1 cellular context compared by ENCODE assay signal in the genomic region with DNA sequence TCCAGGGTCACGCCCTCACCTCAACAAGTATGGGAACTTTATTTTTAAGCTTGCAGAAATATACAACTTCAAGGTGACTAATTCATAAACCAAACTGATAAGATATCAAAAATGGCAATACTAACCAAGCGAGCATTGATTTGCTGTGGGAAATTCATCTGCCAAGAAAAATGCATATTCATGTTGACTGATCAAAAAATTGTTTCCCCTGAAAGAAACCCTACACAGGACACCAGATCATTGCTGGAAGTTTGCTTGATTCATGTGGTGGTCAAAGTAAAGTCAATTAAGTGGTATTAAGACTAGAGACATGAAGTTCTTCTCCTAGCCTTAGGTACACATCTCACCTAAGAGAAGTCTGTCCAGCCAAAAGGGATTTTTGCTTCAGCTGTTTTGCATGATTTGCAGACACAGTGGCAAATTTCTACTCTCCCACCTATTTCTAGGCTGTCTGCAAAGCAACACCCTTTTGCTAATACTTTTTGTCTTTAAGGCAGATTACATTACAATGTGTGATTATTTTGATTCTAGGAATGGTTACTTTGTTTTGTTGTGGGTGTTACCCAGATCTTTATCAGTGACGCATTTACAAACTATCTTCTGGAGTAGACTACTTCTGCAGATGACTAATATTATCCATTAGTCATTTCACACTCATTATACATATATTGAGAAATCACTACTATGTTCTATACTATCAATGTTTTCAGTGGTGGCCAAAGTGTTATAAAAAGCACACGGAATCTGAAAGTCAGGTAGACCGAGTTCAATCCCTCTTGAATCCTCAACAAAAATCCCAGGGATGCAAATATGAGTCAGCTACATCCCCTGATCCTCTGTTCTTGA.
TF ChIP-seq lines count a peak whose summit lies in the region.

No MANE protein-coding gene starts in this region.

TF ChIP-seq in K562, 482 proteins besides CTCF, POLR2A, EP300 and RAD21 (continued from another document and continues in another):
- TF ChIP-seq, protein P1, sequence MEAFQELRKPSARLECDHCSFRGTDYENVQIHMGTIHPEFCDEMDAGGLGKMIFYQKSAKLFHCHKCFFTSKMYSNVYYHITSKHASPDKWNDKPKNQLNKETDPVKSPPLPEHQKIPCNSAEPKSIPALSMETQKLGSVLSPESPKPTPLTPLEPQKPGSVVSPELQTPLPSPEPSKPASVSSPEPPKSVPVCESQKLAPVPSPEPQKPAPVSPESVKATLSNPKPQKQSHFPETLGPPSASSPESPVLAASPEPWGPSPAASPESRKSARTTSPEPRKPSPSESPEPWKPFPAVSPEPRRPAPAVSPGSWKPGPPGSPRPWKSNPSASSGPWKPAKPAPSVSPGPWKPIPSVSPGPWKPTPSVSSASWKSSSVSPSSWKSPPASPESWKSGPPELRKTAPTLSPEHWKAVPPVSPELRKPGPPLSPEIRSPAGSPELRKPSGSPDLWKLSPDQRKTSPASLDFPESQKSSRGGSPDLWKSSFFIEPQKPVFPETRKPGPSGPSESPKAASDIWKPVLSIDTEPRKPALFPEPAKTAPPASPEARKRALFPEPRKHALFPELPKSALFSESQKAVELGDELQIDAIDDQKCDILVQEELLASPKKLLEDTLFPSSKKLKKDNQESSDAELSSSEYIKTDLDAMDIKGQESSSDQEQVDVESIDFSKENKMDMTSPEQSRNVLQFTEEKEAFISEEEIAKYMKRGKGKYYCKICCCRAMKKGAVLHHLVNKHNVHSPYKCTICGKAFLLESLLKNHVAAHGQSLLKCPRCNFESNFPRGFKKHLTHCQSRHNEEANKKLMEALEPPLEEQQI (IDR thresholded peaks at IDR 0.05): peak; percentile 41; the same call in 1 of the 2 replicates
- TF ChIP-seq CHD1 (IDR thresholded peaks at IDR 0.05; ENCODE audit: low read length) (no peak), IRF1 (CRISPR knock-in tag; IDR thresholded peaks at IDR 0.05; ENCODE audit: borderline replicate concordance) (no peak), ZHX1 (conservative IDR thresholded peaks at IDR 0.05; ENCODE audit: low read length) (no peak), NR2C2 (CRISPR knock-in tag; IDR thresholded peaks at IDR 0.05) (no peak), NR2C2 (tag; IDR thresholded peaks at IDR 0.05) (0 out of 2 replicates have a peak, but pooled peaks have one; percentile 23), MCM3 (IDR thresholded peaks at IDR 0.05) (no peak), ZKSCAN3 (CRISPR knock-in tag; IDR thresholded peaks at IDR 0.05) (no peak), ZNF184 (CRISPR knock-in tag; IDR thresholded peaks at IDR 0.05) (no peak), RBM39 (optimal IDR thresholded peaks at IDR 0.05; ENCODE audit: low read depth, low read length) (no peak), TCF7L2 (IDR thresholded peaks at IDR 0.05; ENCODE audit: low read depth, low read length) (no peak), TFE3 (CRISPR knock-in tag; IDR thresholded peaks at IDR 0.05) (no peak), MECOM (CRISPR knock-in tag; IDR thresholded peaks at IDR 0.05) (no peak), SLC30A9 (CRISPR knock-in tag; IDR thresholded peaks at IDR 0.05) (no peak), COPS2 (conservative IDR thresholded peaks at IDR 0.05) (no peak), PTBP1 (IDR thresholded peaks at IDR 0.05; ENCODE audit: low read depth, low read length) (no peak), ARID1B (IDR thresholded peaks at IDR 0.05) (peak; percentile 75), RFX1 (IDR thresholded peaks at IDR 0.05) (no peak), PHF21A (IDR thresholded peaks at IDR 0.05; ENCODE audit: borderline replicate concordance, low read depth) (no peak), PHB2 (IDR thresholded peaks at IDR 0.05; ENCODE audit: low read depth) (no peak), ZNF134 (CRISPR knock-in tag; conservative IDR thresholded peaks at IDR 0.05) (no peak), ZNF57 (CRISPR knock-in tag; IDR thresholded peaks at IDR 0.05) (no peak), CCAR2 (IDR thresholded peaks at IDR 0.05; ENCODE audit: low read depth, low read length) (no peak), MYNN (IDR thresholded peaks at IDR 0.05) (no peak), MYNN (CRISPR knock-in tag; IDR thresholded peaks at IDR 0.05) (no peak), ADNP (tag; IDR thresholded peaks at IDR 0.05) (0 out of 2 replicates have a peak, but pooled peaks have one; percentile 24), ZNF785 (CRISPR knock-in tag; IDR thresholded peaks at IDR 0.05) (no peak), ZNF699 (CRISPR knock-in tag; IDR thresholded peaks at IDR 0.05; ENCODE audit: insufficient replicate concordance) (no peak), ZZZ3 (IDR thresholded peaks at IDR 0.05) (no peak), TAF7 (tag; IDR thresholded peaks at IDR 0.05) (no peak), STAT5B (CRISPR knock-in tag; IDR thresholded peaks at IDR 0.05) (no peak), KHSRP (IDR thresholded peaks at IDR 0.05) (0 out of 2 replicates have a peak, but pooled peaks have one; percentile 32), ZNF707 (CRISPR knock-in tag; conservative IDR thresholded peaks at IDR 0.05) (no peak), ZNF354B (CRISPR knock-in tag; IDR thresholded peaks at IDR 0.05) (no peak), CEBPB (tag; IDR thresholded peaks at IDR 0.05) (peak; percentile 73), PHTF2 (CRISPR knock-in tag; IDR thresholded peaks at IDR 0.05) (no peak), MYBL2 (IDR thresholded peaks at IDR 0.05; ENCODE audit: low read depth) (no peak), MYBL2 (CRISPR knock-in tag; IDR thresholded peaks at IDR 0.05; ENCODE audit: borderline replicate concordance) (no peak), FIP1L1 (IDR thresholded peaks at IDR 0.05; ENCODE audit: low read depth, low read length, poor library complexity, severe bottlenecking) (no peak), GATAD2B (IDR thresholded peaks at IDR 0.05; ENCODE audit: borderline replicate concordance) (no peak), CREB3 (tag; conservative IDR thresholded peaks at IDR 0.05; ENCODE audit: low read depth) (no peak), SP1 (CRISPR knock-in tag; IDR thresholded peaks at IDR 0.05) (no peak; the same call in 1 of the 2 replicates), SRSF7 (optimal IDR thresholded peaks at IDR 0.05; ENCODE audit: low read depth, low read length) (no peak), TFAM (CRISPR knock-in tag; conservative IDR thresholded peaks at IDR 0.05) (no peak), POLR2G (IDR thresholded peaks at IDR 0.05; ENCODE audit: low read depth, low read length) (0 out of 2 replicates have a peak, but pooled peaks have one; percentile 17), DMBX1 (CRISPR knock-in tag; IDR thresholded peaks at IDR 0.05; ENCODE audit: borderline replicate concordance) (no peak), RFX7 (CRISPR knock-in tag; IDR thresholded peaks at IDR 0.05) (no peak), HNRNPLL (IDR thresholded peaks at IDR 0.05; ENCODE audit: low read depth, low read length, poor library complexity, severe bottlenecking) (no peak)
- TF ChIP-seq, protein P2, sequence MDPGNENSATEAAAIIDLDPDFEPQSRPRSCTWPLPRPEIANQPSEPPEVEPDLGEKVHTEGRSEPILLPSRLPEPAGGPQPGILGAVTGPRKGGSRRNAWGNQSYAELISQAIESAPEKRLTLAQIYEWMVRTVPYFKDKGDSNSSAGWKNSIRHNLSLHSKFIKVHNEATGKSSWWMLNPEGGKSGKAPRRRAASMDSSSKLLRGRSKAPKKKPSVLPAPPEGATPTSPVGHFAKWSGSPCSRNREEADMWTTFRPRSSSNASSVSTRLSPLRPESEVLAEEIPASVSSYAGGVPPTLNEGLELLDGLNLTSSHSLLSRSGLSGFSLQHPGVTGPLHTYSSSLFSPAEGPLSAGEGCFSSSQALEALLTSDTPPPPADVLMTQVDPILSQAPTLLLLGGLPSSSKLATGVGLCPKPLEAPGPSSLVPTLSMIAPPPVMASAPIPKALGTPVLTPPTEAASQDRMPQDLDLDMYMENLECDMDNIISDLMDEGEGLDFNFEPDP (CRISPR knock-in tag; IDR thresholded peaks at IDR 0.05): no peak
- TF ChIP-seq, protein P3, sequence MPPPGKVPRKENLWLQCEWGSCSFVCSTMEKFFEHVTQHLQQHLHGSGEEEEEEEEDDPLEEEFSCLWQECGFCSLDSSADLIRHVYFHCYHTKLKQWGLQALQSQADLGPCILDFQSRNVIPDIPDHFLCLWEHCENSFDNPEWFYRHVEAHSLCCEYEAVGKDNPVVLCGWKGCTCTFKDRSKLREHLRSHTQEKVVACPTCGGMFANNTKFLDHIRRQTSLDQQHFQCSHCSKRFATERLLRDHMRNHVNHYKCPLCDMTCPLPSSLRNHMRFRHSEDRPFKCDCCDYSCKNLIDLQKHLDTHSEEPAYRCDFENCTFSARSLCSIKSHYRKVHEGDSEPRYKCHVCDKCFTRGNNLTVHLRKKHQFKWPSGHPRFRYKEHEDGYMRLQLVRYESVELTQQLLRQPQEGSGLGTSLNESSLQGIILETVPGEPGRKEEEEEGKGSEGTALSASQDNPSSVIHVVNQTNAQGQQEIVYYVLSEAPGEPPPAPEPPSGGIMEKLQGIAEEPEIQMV (tag; conservative IDR thresholded peaks at IDR 0.05; ENCODE audit: low read depth): no peak
- TF ChIP-seq, protein P4, sequence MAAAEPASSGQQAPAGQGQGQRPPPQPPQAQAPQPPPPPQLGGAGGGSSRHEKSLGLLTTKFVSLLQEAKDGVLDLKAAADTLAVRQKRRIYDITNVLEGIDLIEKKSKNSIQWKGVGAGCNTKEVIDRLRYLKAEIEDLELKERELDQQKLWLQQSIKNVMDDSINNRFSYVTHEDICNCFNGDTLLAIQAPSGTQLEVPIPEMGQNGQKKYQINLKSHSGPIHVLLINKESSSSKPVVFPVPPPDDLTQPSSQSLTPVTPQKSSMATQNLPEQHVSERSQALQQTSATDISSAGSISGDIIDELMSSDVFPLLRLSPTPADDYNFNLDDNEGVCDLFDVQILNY (CRISPR knock-in tag; IDR thresholded peaks at IDR 0.05): no peak
- TF ChIP-seq, protein P5, sequence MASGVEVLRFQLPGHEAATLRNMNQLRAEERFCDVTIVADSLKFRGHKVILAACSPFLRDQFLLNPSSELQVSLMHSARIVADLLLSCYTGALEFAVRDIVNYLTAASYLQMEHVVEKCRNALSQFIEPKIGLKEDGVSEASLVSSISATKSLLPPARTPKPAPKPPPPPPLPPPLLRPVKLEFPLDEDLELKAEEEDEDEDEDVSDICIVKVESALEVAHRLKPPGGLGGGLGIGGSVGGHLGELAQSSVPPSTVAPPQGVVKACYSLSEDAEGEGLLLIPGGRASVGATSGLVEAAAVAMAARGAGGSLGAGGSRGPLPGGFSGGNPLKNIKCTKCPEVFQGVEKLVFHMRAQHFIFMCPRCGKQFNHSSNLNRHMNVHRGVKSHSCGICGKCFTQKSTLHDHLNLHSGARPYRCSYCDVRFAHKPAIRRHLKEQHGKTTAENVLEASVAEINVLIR (CRISPR knock-in tag; IDR thresholded peaks at IDR 0.05): no peak
- TF ChIP-seq, protein P6, sequence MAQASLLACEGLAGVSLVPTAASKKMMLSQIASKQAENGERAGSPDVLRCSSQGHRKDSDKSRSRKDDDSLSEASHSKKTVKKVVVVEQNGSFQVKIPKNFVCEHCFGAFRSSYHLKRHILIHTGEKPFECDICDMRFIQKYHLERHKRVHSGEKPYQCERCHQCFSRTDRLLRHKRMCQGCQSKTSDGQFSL (CRISPR knock-in tag; IDR thresholded peaks at IDR 0.05): no peak
- TF ChIP-seq, protein P6 (tag; IDR thresholded peaks at IDR 0.05): no peak
